ENCODE assay signal across 16 cellular contexts in the genomic region with DNA sequence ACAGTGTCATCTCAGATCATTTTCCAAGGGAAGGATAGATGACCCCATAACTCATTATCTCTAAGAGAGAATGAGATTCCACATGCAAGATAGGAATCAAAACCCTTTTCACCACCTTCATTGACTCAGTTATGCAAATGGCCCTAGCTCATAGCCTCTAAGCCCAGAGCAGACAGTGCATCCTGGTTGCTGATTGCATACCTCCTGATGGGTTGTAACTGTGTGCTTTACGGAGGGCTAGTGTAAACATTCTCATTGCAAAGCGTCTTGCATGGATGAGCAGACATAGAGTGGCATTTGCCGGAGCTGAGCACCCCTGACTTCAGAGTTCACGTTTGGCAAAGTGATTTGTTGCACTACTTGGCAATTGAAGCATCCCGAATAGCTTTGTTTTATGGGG.
"Had no signal": no experiment of that assay in that cellular context is flagged by ENCODE, and none has a peak within 500 bp of the region (broad histone marks: within the 10 kb centered on the region; RNA-seq: fewer than 3 reads in every experiment).

No MANE protein-coding gene starts in this region.

- H3K4me2 ChIP-seq: hepatocyte had no signal

- H3K9me3 ChIP-seq: right lobe of liver, tibial nerve had no signal

- ATAC-seq: activated CD8-positive, alpha-beta memory T cell treated with anti-CD3 and anti-CD28 coated beads, Interleukin-2, amount 10 ng/mL, durations not matched to agents 7 days and 5 days; effector memory CD8-positive, alpha-beta T cell; naive thymus-derived CD4-positive, alpha-beta T cell; right lobe of liver; stimulated activated memory B cell treated with anti-CD40 and anti-IgM and Interleukin-4, amounts not matched to agents 10 μg/mL and 1 μg/mL and 100 μg/mL, for 72 hours had no signal

- H3K36me3 ChIP-seq: brain microvascular endothelial cell, right lobe of liver, tibial nerve had no signal

- H3K4me1 ChIP-seq: tibial nerve had no signal

- H3K4me3 ChIP-seq: hepatocyte, lung, right lobe of liver, tibial nerve had no signal

- H3K79me2 ChIP-seq: hepatocyte had no signal

- H3K27ac ChIP-seq: brain microvascular endothelial cell, hepatocyte, right lobe of liver had no signal

- H3K27me3 ChIP-seq: brain microvascular endothelial cell, hepatocyte, right lobe of liver, tibial nerve had no signal

- DNase-seq: activated CD4-positive, alpha-beta T cell treated with anti-CD3 and anti-CD28 coated beads, Interleukin-2, amount 50 U/mL, for 48 hours; activated CD4-positive, CD25-positive, alpha-beta regulatory T cell; activated CD8-positive, alpha-beta memory T cell treated with anti-CD3 and anti-CD28 coated beads, Interleukin-2, amount 10 ng/mL, durations not matched to agents 7 days and 5 days; activated effector memory CD4-positive, alpha-beta T cell treated with Interleukin-2 at 50 U/mL for 16 hours; activated T-cell treated with anti-CD3 and anti-CD28 coated beads, Interleukin-2, amount 50 U/mL, for 24 hours; amniotic stem cell; brain microvascular endothelial cell; effector memory CD8-positive, alpha-beta T cell; naive thymus-derived CD4-positive, alpha-beta T cell; occipital lobe; right lobe of liver; stimulated activated CD4-positive, alpha-beta T cell treated with anti-CD3 and anti-CD28 coated beads, Interleukin-1b, Interleukin-23, amount 100 ng/mL, for 48 hours had no signal
